10 cellular contexts compared by ENCODE assay signal in genomic region chr22:45469573-45470383, GRCh38. TPM values are rescaled to one million over a fixed set of nuclear protein-coding genes. Genes with fewer than 3 reads are reported as not detected.
DNase-seq lines count a peak whose midpoint lies in the region; ATAC-seq, FAIRE-seq and TF ChIP-seq lines count a peak whose summit lies in the region.
"Had no signal": no experiment of that assay in that cellular context is flagged by ENCODE, and none has a peak within 500 bp of the region (broad histone marks: within the 10 kb centered on the region; RNA-seq: fewer than 3 reads in every experiment).

No MANE protein-coding gene starts in this region.

- POLR2A ChIA-PET in HCT116 (lab: Charles Lee): no interaction called here
- POLR2A ChIA-PET in Panc1 (lab: Charles Lee): no interaction called here

- H4K20me1 ChIP-seq in HCT116 (ENCODE audit: insufficient read depth) (no peaks in the 10 kb centered on the region), Karpas-422 (ENCODE audit: insufficient read depth, low read depth, low read length) (no peaks in the 10 kb centered on the region)

- H3K27ac ChIP-seq in HCT116 (ENCODE audit: low read depth, low read length) (0 out of 2 replicates have a peak overlapping the region, but pooled peaks have one; percentile 38), Panc1 (ENCODE audit: low read length) (peak overlapping the region; percentile 9; the same call in 1 of the 2 replicates), Karpas-422 (ENCODE audit: low read length) (no peak overlapping the region)

- DNase-seq in HCT116 (ENCODE audit: low read depth, low spot score) (no peak), Panc1 (ENCODE audit: low read depth, low spot score) (no peak), fibroblast of the conjunctiva (ENCODE audit: low read depth) (peak; percentile 85), Karpas-422 (no peak), NCI-H1436 treated with DMSO at 0.1 percent for 48 hours (lab: John Stamatoyannopoulos, UW) (no peak), CD1c-positive myeloid dendritic cell (ENCODE audit: extremely low spot score) (no peak), GM19239 (ENCODE audit: insufficient read length, low spot score) (no peak)
- DNase-seq: cortex of kidney, retina had no signal

- no TSS peak for BruUV-seq in HCT116 (replicated peaks; lab: Mats Ljungman, UMichigan)
- BruUV-seq in Panc1 (replicated peaks; lab: Mats Ljungman, UMichigan): no TSS peak

- no peak for TF ChIP-seq RAD21 in HCT116 (IDR thresholded peaks at IDR 0.05; ENCODE audit: low read depth)

- H2AFZ ChIP-seq in HCT116 (ENCODE audit: low read depth, low read length, poor library complexity, severe bottlenecking) (no peak overlapping the region), Karpas-422 (ENCODE audit: low read length) (no peak overlapping the region)

- RAD21 ChIA-PET in HCT116 (lab: Charles Lee; ENCODE audit: low non-redundant PET in 1 of 2, low total read pairs in 2 of 2, uncharacterized antibody in 2 of 2, unreplicated experiment in 2 of 2): no interaction called here

- H3K79me2 ChIP-seq in HCT116 (ENCODE audit: insufficient read depth, low read length): no peaks in the 10 kb centered on the region
- H3K79me2 ChIP-seq in Karpas-422 (ENCODE audit: low read length): no peaks in the 10 kb centered on the region

- no peaks in the 10 kb centered on the region for H3K36me3 ChIP-seq in HCT116 (ENCODE audit: control insufficient read depth in 1 of 2, insufficient read depth in 2 of 2, low read length in 2 of 2)
- H3K36me3 ChIP-seq in Panc1 (ENCODE audit: control insufficient read depth, insufficient read depth, low read length): no peaks in the 10 kb centered on the region
- no peaks in the 10 kb centered on the region for H3K36me3 ChIP-seq in skeletal muscle satellite cell (ENCODE audit: insufficient read depth, low read length)
- H3K36me3 ChIP-seq in Karpas-422 (ENCODE audit: insufficient read depth, low read length): no peaks in the 10 kb centered on the region

- H3K4me3 ChIP-seq in HCT116 (replicated peaks in 1 of 2; ENCODE audit: low read depth in 1 of 2, low read length in 2 of 2) (no peak overlapping the region), Panc1 (ENCODE audit: low read depth in 2 of 2, low read length in 2 of 2) (no peak overlapping the region), skeletal muscle satellite cell (ENCODE audit: low read length) (peak overlapping the region; percentile 23), Karpas-422 (ENCODE audit: low read length) (no peak overlapping the region)

- H3K27me3 ChIP-seq in HCT116 (ENCODE audit: insufficient read depth, low read length) (no peaks in the 10 kb centered on the region), Panc1 (ENCODE audit: control insufficient read depth, insufficient read depth, low read length) (no peaks in the 10 kb centered on the region), skeletal muscle satellite cell (ENCODE audit: control insufficient read depth, insufficient read depth, low read length) (no peaks in the 10 kb centered on the region), Karpas-422 (ENCODE audit: low read length) (no peaks in the 10 kb centered on the region)

- no peaks in the 10 kb centered on the region for H3K9me3 ChIP-seq in HCT116 (ENCODE audit: control insufficient read depth in 1 of 2, insufficient read depth in 1 of 2, low read depth in 1 of 2, low read length in 2 of 2)
- no peaks in the 10 kb centered on the region for H3K9me3 ChIP-seq in Panc1 (ENCODE audit: control insufficient read depth, insufficient read depth, low read depth, low read length)
- H3K9me3 ChIP-seq in skeletal muscle satellite cell (replicated peaks; ENCODE audit: low read length): no peaks in the 10 kb centered on the region
- no peaks in the 10 kb centered on the region for H3K9me3 ChIP-seq in Karpas-422 (ENCODE audit: low read length)

- CTCF ChIA-PET in HCT116 (lab: Charles Lee) (no interaction called here), Panc1 (lab: Charles Lee) (no interaction called here)

- H3K9me2 ChIP-seq in HCT116 (ENCODE audit: insufficient read depth) (no peaks in the 10 kb centered on the region), Karpas-422 (replicated peaks; ENCODE audit: insufficient read depth, low read length) (no peaks in the 10 kb centered on the region)

- no peak for TF ChIP-seq CTCF in HCT116 (IDR thresholded peaks at IDR 0.05 in 2 of 3, conservative IDR thresholded peaks at IDR 0.05 in 1 of 3; ENCODE audit: borderline replicate concordance in 1 of 3, insufficient read depth in 1 of 3, low read depth in 2 of 3, low read length in 2 of 3)
- no peak for TF ChIP-seq CTCF in Panc1 (IDR thresholded peaks at IDR 0.05)

- H3K9ac ChIP-seq in HCT116 (ENCODE audit: low read length) (no peak overlapping the region), skeletal muscle satellite cell (ENCODE audit: low read depth, low read length) (peak overlapping the region; percentile 64), Karpas-422 (ENCODE audit: low read length) (no peak overlapping the region)

- intact Hi-C loops in HCT116 (cut with micrococcal nuclease): no loop called here
- intact Hi-C loops in Panc1 (cut with micrococcal nuclease; ENCODE audit: unreplicated experiment): no loop called here

- no peak for TF ChIP-seq POLR2A in HCT116 (IDR thresholded peaks at IDR 0.05; ENCODE audit: borderline replicate concordance, extremely low read depth, insufficient read depth, insufficient read length)

- ATAC-seq in HCT116 (no peak), Panc1 (no peak)

- H3K4me2 ChIP-seq in HCT116 (ENCODE audit: low read length) (no peak overlapping the region), skeletal muscle satellite cell (ENCODE audit: low read length) (peak overlapping the region; percentile 64), Karpas-422 (ENCODE audit: low read depth, low read length, poor library complexity, severe bottlenecking) (no peak overlapping the region)

- FAIRE-seq in GM19239 (lab: Jason Lieb, UNC): no peak

- H3K4me1 ChIP-seq in HCT116 (ENCODE audit: control insufficient read depth in 1 of 2, insufficient read depth in 2 of 2, low read length in 2 of 2) (peaks cover 9 to 16% of the 10 kb centered on the region in 2 experiments), Panc1 (ENCODE audit: control insufficient read depth, insufficient read depth, low read length) (peaks cover 8% of the 10 kb centered on the region; the same call in 1 of the 2 replicates), skeletal muscle satellite cell (ENCODE audit: control insufficient read depth, insufficient read depth, low read length) (peaks cover 24% of the 10 kb centered on the region), Karpas-422 (ENCODE audit: low read length) (peaks cover 6% of the 10 kb centered on the region)

- in situ Hi-C loops in Panc1 (cut with HindIII; ENCODE audit: low pct_unique_long_range_greater_than_20kb, low sequenced_read_pairs): no loop called here

TF ChIP-seq in HCT116, 20 proteins besides CTCF, POLR2A, EP300 and RAD21 (continues in another document):
- no peak for TF ChIP-seq REST (IDR thresholded peaks at IDR 0.05; ENCODE audit: low read depth)
- TF ChIP-seq MAX (IDR thresholded peaks at IDR 0.05): no peak
- TF ChIP-seq SRF (IDR thresholded peaks at IDR 0.05; ENCODE audit: low read depth): no peak
- no peak for TF ChIP-seq EZH2phosphoT487 (IDR thresholded peaks at IDR 0.05; ENCODE audit: borderline replicate concordance)
- TF ChIP-seq JUND (IDR thresholded peaks at IDR 0.05): no peak
- no peak for TF ChIP-seq CBX3 (IDR thresholded peaks at IDR 0.05; ENCODE audit: low read depth)

RNA-seq across cellular contexts. Expression of gene FBLN1, which starts 32.9 kb away (rescaled TPM):
- 23.4 TPM for total RNA-seq in HCT116 (2021; ENCODE audit: unreplicated experiment)
- 28.5 and 33.2 TPM in 2 replicates for polyA plus RNA-seq in HCT116 (2012)
- 143 TPM for total RNA-seq in Panc1 (2021; ENCODE audit: unreplicated experiment)
- 196 TPM for polyA plus RNA-seq in Panc1 (2012; ENCODE audit: insufficient read length)
- total RNA-seq in skeletal muscle satellite cell (2012; rRNA removed): 13.4 and 25.1 TPM in 2 replicates
- total RNA-seq in Karpas-422 (2014; rRNA removed; shearing (Covaris generic); ENCODE audit: low replicate concordance): not detected in 2 replicates

RNA-seq across cellular contexts. Expression of gene RIBC2, which starts 56.3 kb away (rescaled TPM):
- total RNA-seq in HCT116 (2021; ENCODE audit: unreplicated experiment) (8.3 TPM), Panc1 (2021; ENCODE audit: unreplicated experiment) (2.9 TPM)
- 3.5 and 3.6 TPM in 2 replicates for polyA plus RNA-seq in HCT116 (2012)
- 2.0 TPM for polyA plus RNA-seq in Panc1 (2012; ENCODE audit: insufficient read length)
- 0.22 TPM in 1 of 2 replicates, not detected in the other for total RNA-seq in skeletal muscle satellite cell (2012; rRNA removed)
- not detected in 2 replicates for total RNA-seq in Karpas-422 (2014; rRNA removed; shearing (Covaris generic); ENCODE audit: low replicate concordance)

RNA-seq across cellular contexts. Expression of gene SMC1B, which starts 56.4 kb away (rescaled TPM):
- total RNA-seq in HCT116 (2021; ENCODE audit: unreplicated experiment) (not detected), Panc1 (2021; ENCODE audit: unreplicated experiment) (0.10 TPM)
- polyA plus RNA-seq in HCT116 (2012): 0.02 and 0.09 TPM in 2 replicates
- polyA plus RNA-seq in Panc1 (2012; ENCODE audit: insufficient read length): 0.07 TPM
- not detected in 2 replicates for total RNA-seq in skeletal muscle satellite cell (2012; rRNA removed)
- not detected in 2 replicates for total RNA-seq in Karpas-422 (2014; rRNA removed; shearing (Covaris generic); ENCODE audit: low replicate concordance)

Comparison
In these comparisons a context has a peak if more than half of its experiments do, and no peak if none do; other contexts are left out.
1. RNA of gene FBLN1, which starts 32.9 kb away (total RNA-seq): 143 TPM in Panc1 (single experiment) and 23.4 TPM in HCT116 (single experiment); not detected in Karpas-422; every median in the first group is over 10 times any median in the second.